Comparison of ENCODE assay signal across 2 cellular contexts in the genomic region with DNA sequence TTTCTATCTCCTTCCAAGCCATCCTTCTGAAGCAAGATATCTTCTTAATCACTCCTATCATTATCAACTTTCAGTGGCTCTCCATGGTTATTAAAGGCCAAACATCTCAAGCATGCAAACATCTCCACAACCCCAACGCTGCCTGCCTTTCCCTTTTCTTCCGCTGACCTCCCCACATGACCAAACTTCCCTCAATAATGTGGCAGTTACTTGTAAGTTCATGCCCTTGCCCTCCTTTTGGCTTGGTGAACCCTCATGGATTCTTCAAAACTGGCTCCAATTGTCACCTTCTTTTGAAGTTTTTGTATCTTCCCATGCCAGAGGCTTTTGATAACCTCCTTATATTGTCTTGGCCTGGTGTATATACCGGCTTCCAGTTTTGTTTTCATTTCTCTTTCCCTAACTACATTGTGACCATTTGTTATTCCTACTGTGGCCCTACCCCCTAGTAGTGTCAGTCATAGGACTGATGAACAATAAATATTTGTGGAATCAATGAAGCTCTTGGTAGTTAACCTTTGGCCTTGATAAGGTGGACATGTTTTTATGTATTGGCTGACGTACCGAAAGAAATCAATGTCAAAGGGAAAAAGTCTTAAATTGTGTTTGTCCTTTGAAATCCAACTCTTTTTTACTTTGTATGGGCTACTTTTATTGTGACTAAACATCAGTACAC.
TF ChIP-seq lines count a peak whose summit lies in the region.

No MANE protein-coding gene starts in this region.

TF ChIP-seq in liver, 16 proteins besides CTCF, POLR2A, EP300 and RAD21:
- TF ChIP-seq HNF4G (IDR thresholded peaks at IDR 0.05), result no peak
- peak; percentile 54 to 81 for TF ChIP-seq JUND (IDR thresholded peaks at IDR 0.05)
- peak in 1 of 2 donors; percentile 61 for TF ChIP-seq EGR1 (IDR thresholded peaks at IDR 0.05; ENCODE audit: low read depth in 2 of 2)
- TF ChIP-seq HNF4A (conservative IDR thresholded peaks at IDR 0.05), result peak; percentile 76 to 86
- TF ChIP-seq FOXA2 (IDR thresholded peaks at IDR 0.05), result peak; percentile 67
- peak; percentile 91 for TF ChIP-seq YY1 (IDR thresholded peaks at IDR 0.05)
- peak; percentile 88 to 93 for TF ChIP-seq RXRA (IDR thresholded peaks at IDR 0.05)
- TF ChIP-seq, protein P1, sequence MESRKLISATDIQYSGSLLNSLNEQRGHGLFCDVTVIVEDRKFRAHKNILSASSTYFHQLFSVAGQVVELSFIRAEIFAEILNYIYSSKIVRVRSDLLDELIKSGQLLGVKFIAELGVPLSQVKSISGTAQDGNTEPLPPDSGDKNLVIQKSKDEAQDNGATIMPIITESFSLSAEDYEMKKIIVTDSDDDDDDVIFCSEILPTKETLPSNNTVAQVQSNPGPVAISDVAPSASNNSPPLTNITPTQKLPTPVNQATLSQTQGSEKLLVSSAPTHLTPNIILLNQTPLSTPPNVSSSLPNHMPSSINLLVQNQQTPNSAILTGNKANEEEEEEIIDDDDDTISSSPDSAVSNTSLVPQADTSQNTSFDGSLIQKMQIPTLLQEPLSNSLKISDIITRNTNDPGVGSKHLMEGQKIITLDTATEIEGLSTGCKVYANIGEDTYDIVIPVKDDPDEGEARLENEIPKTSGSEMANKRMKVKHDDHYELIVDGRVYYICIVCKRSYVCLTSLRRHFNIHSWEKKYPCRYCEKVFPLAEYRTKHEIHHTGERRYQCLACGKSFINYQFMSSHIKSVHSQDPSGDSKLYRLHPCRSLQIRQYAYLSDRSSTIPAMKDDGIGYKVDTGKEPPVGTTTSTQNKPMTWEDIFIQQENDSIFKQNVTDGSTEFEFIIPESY (IDR thresholded peaks at IDR 0.05), result peak; percentile 69
- peak; percentile 94 for TF ChIP-seq SP1 (IDR thresholded peaks at IDR 0.05)
- TF ChIP-seq, protein P2, sequence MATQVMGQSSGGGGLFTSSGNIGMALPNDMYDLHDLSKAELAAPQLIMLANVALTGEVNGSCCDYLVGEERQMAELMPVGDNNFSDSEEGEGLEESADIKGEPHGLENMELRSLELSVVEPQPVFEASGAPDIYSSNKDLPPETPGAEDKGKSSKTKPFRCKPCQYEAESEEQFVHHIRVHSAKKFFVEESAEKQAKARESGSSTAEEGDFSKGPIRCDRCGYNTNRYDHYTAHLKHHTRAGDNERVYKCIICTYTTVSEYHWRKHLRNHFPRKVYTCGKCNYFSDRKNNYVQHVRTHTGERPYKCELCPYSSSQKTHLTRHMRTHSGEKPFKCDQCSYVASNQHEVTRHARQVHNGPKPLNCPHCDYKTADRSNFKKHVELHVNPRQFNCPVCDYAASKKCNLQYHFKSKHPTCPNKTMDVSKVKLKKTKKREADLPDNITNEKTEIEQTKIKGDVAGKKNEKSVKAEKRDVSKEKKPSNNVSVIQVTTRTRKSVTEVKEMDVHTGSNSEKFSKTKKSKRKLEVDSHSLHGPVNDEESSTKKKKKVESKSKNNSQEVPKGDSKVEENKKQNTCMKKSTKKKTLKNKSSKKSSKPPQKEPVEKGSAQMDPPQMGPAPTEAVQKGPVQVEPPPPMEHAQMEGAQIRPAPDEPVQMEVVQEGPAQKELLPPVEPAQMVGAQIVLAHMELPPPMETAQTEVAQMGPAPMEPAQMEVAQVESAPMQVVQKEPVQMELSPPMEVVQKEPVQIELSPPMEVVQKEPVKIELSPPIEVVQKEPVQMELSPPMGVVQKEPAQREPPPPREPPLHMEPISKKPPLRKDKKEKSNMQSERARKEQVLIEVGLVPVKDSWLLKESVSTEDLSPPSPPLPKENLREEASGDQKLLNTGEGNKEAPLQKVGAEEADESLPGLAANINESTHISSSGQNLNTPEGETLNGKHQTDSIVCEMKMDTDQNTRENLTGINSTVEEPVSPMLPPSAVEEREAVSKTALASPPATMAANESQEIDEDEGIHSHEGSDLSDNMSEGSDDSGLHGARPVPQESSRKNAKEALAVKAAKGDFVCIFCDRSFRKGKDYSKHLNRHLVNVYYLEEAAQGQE (IDR thresholded peaks at IDR 0.05), result peak; percentile 72
- TF ChIP-seq TAF1 (conservative IDR thresholded peaks at IDR 0.05), result no peak
- peak; percentile 80 for TF ChIP-seq NR2F2 (IDR thresholded peaks at IDR 0.05)
- TF ChIP-seq, protein P3, sequence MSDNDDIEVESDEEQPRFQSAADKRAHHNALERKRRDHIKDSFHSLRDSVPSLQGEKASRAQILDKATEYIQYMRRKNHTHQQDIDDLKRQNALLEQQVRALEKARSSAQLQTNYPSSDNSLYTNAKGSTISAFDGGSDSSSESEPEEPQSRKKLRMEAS (IDR thresholded peaks at IDR 0.05), result peak; percentile 72
- TF ChIP-seq FOXA1 (IDR thresholded peaks at IDR 0.05), result peak; percentile 48
- TF ChIP-seq, protein P4, sequence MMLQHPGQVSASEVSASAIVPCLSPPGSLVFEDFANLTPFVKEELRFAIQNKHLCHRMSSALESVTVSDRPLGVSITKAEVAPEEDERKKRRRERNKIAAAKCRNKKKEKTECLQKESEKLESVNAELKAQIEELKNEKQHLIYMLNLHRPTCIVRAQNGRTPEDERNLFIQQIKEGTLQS (IDR thresholded peaks at IDR 0.05), result peak; percentile 15
- TF ChIP-seq GABPA (IDR thresholded peaks at IDR 0.05 in 1 of 2, conservative IDR thresholded peaks at IDR 0.05 in 1 of 2), result peak in 1 of 2 donors; percentile 35

TF ChIP-seq in HepG2, 621 proteins besides CTCF, POLR2A, EP300 and RAD21:
- TF ChIP-seq ZNF605 (CRISPR knock-in tag; IDR thresholded peaks at IDR 0.05), result no peak
- TF ChIP-seq ZNF790 (CRISPR knock-in tag; IDR thresholded peaks at IDR 0.05; ENCODE audit: borderline replicate concordance), result no peak
- TF ChIP-seq, protein P5, sequence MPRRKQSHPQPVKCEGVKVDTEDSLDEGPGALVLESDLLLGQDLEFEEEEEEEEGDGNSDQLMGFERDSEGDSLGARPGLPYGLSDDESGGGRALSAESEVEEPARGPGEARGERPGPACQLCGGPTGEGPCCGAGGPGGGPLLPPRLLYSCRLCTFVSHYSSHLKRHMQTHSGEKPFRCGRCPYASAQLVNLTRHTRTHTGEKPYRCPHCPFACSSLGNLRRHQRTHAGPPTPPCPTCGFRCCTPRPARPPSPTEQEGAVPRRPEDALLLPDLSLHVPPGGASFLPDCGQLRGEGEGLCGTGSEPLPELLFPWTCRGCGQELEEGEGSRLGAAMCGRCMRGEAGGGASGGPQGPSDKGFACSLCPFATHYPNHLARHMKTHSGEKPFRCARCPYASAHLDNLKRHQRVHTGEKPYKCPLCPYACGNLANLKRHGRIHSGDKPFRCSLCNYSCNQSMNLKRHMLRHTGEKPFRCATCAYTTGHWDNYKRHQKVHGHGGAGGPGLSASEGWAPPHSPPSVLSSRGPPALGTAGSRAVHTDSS (CRISPR knock-in tag; conservative IDR thresholded peaks at IDR 0.05), result no peak
- no peak for TF ChIP-seq TBL1XR1 (IDR thresholded peaks at IDR 0.05; ENCODE audit: borderline replicate concordance, low read length, partially characterized antibody)
- TF ChIP-seq GFI1 (CRISPR knock-in tag; IDR thresholded peaks at IDR 0.05; ENCODE audit: borderline replicate concordance), result no peak
- no peak for TF ChIP-seq GATA4 (IDR thresholded peaks at IDR 0.05; ENCODE audit: borderline replicate concordance, low read depth)
- TF ChIP-seq ZNF7 (CRISPR knock-in tag; IDR thresholded peaks at IDR 0.05), result no peak
- TF ChIP-seq ZNF263 (CRISPR knock-in tag; IDR thresholded peaks at IDR 0.05), result no peak
- TF ChIP-seq RFX5 (IDR thresholded peaks at IDR 0.05; ENCODE audit: low read depth, low read length), result no peak
